ENCODE assay signal across 22 cellular contexts in genomic region chr7:21099432-21099831, GRCh38.
DNase-seq lines count a peak whose midpoint lies in the region; ATAC-seq and TF ChIP-seq lines count a peak whose summit lies in the region.
"Had no signal": no experiment of that assay in that cellular context is flagged by ENCODE, and none has a peak within 500 bp of the region (broad histone marks: within the 10 kb centered on the region; RNA-seq: fewer than 3 reads in every experiment).

No MANE protein-coding gene starts in this region.

- no peaks in the 10 kb centered on the region for H3K36me3 Mint-ChIP-seq in effector memory CD8-positive, alpha-beta T cell (ENCODE audit: insufficient read depth)
- H3K36me3 Mint-ChIP-seq: activated naive CD4-positive, alpha-beta T cell treated with anti-CD3 and anti-CD28 coated beads, Interleukin-2, amount 50 U/mL, for 24 hours; CD14-positive monocyte; stimulated activated effector memory CD8-positive, alpha-beta T cell treated with anti-CD3 and anti-CD28 coated beads, Interleukin-12 subunit alpha, Interleukin-12 subunit beta, amount 100 ng/mL, for 72 hours had no signal

- no peaks in the 10 kb centered on the region for H3K79me2 ChIP-seq in mammary epithelial cell (ENCODE audit: insufficient read depth, low read length)

- H3K4me3 ChIP-seq in GM12865 (ENCODE audit: low read depth, low read length): no peak overlapping the region
- H3K4me3 ChIP-seq in mammary epithelial cell (replicated peaks in 1 of 3; ENCODE audit: insufficient read depth in 1 of 3, low read depth in 2 of 3, low read length in 3 of 3): no peak overlapping the region
- H3K4me3 ChIP-seq: coronary artery, thoracic aorta had no signal

- H3K4me3 Mint-ChIP-seq in effector memory CD8-positive, alpha-beta T cell: no peak overlapping the region
- H3K4me3 Mint-ChIP-seq: activated CD8-positive, alpha-beta T cell treated with anti-CD3 and anti-CD28 coated beads, Interleukin-2, amount 10 ng/mL, durations not matched to agents 7 days and 5 days; activated naive CD4-positive, alpha-beta T cell treated with anti-CD3 and anti-CD28 coated beads, Interleukin-2, amount 50 U/mL, for 24 hours; activated T-cell treated with anti-CD3 and anti-CD28 coated beads, Interleukin-2, amount 50 U/mL, for 24 hours; CD14-positive monocyte; stimulated activated effector memory CD8-positive, alpha-beta T cell treated with anti-CD3 and anti-CD28 coated beads, Interleukin-12 subunit alpha, Interleukin-12 subunit beta, amount 100 ng/mL, for 72 hours had no signal

- peaks cover 17% of the 10 kb centered on the region for H3K4me1 ChIP-seq in mammary epithelial cell (ENCODE audit: insufficient read depth, low read length)

- peak; percentile 91 for ATAC-seq in GM19463 (IDR thresholded peaks at IDR 0.05; ENCODE audit: unreplicated experiment)
- ATAC-seq in HG03457 (IDR thresholded peaks at IDR 0.05; ENCODE audit: unreplicated experiment): peak; percentile 79
- ATAC-seq in effector memory CD8-positive, alpha-beta T cell (replicated peaks): no peak
- no peak for ATAC-seq in activated CD4-positive, CD25-positive, alpha-beta regulatory T cell treated with anti-CD3 and anti-CD28 coated beads, Interleukin-2, amount 50 U/mL, for 24 hours
- ATAC-seq: activated CD8-positive, alpha-beta T cell treated with anti-CD3 and anti-CD28 coated beads, Interleukin-2, amount 10 ng/mL, durations not matched to agents 7 days and 5 days; sciatic nerve; stimulated activated effector memory CD8-positive, alpha-beta T cell treated with anti-CD3 and anti-CD28 coated beads, Interleukin-12 subunit alpha, Interleukin-12 subunit beta, amount 100 ng/mL, for 72 hours had no signal

- peaks cover 3% of the 10 kb centered on the region for H3K9me3 ChIP-seq in mammary epithelial cell (replicated peaks; ENCODE audit: insufficient read depth, low read length)
- H3K9me3 ChIP-seq: thoracic aorta had no signal

- 89% methylated on average over 1 of the region's 1 CpG for whole genome bisulfite sequencing in mammary epithelial cell (ENCODE audit: low coverage, missing lambda C conversion rate)

- H3K9ac ChIP-seq in mammary epithelial cell (ENCODE audit: insufficient read depth, low read length): no peak overlapping the region

- no peaks in the 10 kb centered on the region for H3K4me1 Mint-ChIP-seq in effector memory CD8-positive, alpha-beta T cell (ENCODE audit: low read depth in 2 of 2)
- H3K4me1 Mint-ChIP-seq: activated naive CD4-positive, alpha-beta T cell treated with anti-CD3 and anti-CD28 coated beads, Interleukin-2, amount 50 U/mL, for 24 hours; CD14-positive monocyte; stimulated activated effector memory CD8-positive, alpha-beta T cell treated with anti-CD3 and anti-CD28 coated beads, Interleukin-12 subunit alpha, Interleukin-12 subunit beta, amount 100 ng/mL, for 72 hours had no signal

- H2AFZ ChIP-seq in mammary epithelial cell (ENCODE audit: low read depth, low read length): no peak overlapping the region

- in situ Hi-C loops in mammary epithelial cell (cut with MboI; ENCODE audit: low sequenced_read_pairs in 2 of 2) (no loop called here), ACHN (cut with HindIII; ENCODE audit: low pct_ligation_motif_present, low pct_unique_long_range_greater_than_20kb, low sequenced_read_pairs) (no loop called here)

- H3K27ac Mint-ChIP-seq in effector memory CD8-positive, alpha-beta T cell: no peak overlapping the region
- H3K27ac Mint-ChIP-seq: activated CD8-positive, alpha-beta T cell treated with anti-CD3 and anti-CD28 coated beads, Interleukin-2, amount 10 ng/mL, durations not matched to agents 7 days and 5 days; activated naive CD4-positive, alpha-beta T cell treated with anti-CD3 and anti-CD28 coated beads, Interleukin-2, amount 50 U/mL, for 24 hours; activated T-cell treated with anti-CD3 and anti-CD28 coated beads, Interleukin-2, amount 50 U/mL, for 24 hours; CD14-positive monocyte; stimulated activated effector memory CD8-positive, alpha-beta T cell treated with anti-CD3 and anti-CD28 coated beads, Interleukin-12 subunit alpha, Interleukin-12 subunit beta, amount 100 ng/mL, for 72 hours had no signal

- no peaks in the 10 kb centered on the region for H3K36me3 ChIP-seq in mammary epithelial cell (ENCODE audit: insufficient read depth, low read length)
- H3K36me3 ChIP-seq: thoracic aorta had no signal

- DNase-seq in GM12865 (ENCODE audit: low read depth) (peak; percentile 12), mammary epithelial cell (peak; percentile 31), iPS-NIHi11 (ENCODE audit: low spot score) (no peak), ACHN (no peak)
- DNase-seq in effector memory CD8-positive, alpha-beta T cell: no peak
- DNase-seq: activated CD8-positive, alpha-beta T cell treated with anti-CD3 and anti-CD28 coated beads, Interleukin-2, amount 10 ng/mL, durations not matched to agents 7 days and 5 days; activated T-cell treated with anti-CD3 and anti-CD28 coated beads, Interleukin-2, amount 50 U/mL, for 24 hours; DMS 273 treated with DMSO at 0.1 percent for 48 hours; foreskin melanocyte; GF-D8; hypothalamus; kidney; NCI-H146 had no signal

- no peaks in the 10 kb centered on the region for H3K9me3 Mint-ChIP-seq in effector memory CD8-positive, alpha-beta T cell
- H3K9me3 Mint-ChIP-seq: activated naive CD4-positive, alpha-beta T cell treated with anti-CD3 and anti-CD28 coated beads, Interleukin-2, amount 50 U/mL, for 24 hours; activated T-cell treated with anti-CD3 and anti-CD28 coated beads, Interleukin-2, amount 50 U/mL, for 24 hours; stimulated activated effector memory CD8-positive, alpha-beta T cell treated with anti-CD3 and anti-CD28 coated beads, Interleukin-12 subunit alpha, Interleukin-12 subunit beta, amount 100 ng/mL, for 72 hours had no signal

- no peaks in the 10 kb centered on the region for H4K20me1 ChIP-seq in mammary epithelial cell (ENCODE audit: insufficient read depth, low read length)

- no peak for TF ChIP-seq CTCF in GM12865 (IDR thresholded peaks at IDR 0.05; ENCODE audit: insufficient read depth, low read depth, low read length, missing control alignments)
- TF ChIP-seq CTCF in mammary epithelial cell (conservative IDR thresholded peaks at IDR 0.05 in 1 of 2, IDR thresholded peaks at IDR 0.05 in 1 of 2; ENCODE audit: extremely low read depth in 1 of 2, insufficient read depth in 1 of 2, low read depth in 1 of 2, low read length in 2 of 2): no peak

- peak overlapping the region; percentile 21 for H3K4me2 ChIP-seq in mammary epithelial cell (ENCODE audit: insufficient read depth, low read depth, low read length)

- peaks cover 23 to 26% of the 10 kb centered on the region in 2 donors for H3K27me3 Mint-ChIP-seq in effector memory CD8-positive, alpha-beta T cell

- intact Hi-C loops in mammary epithelial cell (cut with micrococcal nuclease): no loop called here

- H3K27ac ChIP-seq in mammary epithelial cell (ENCODE audit: insufficient read depth, low read depth, low read length): no peak overlapping the region
- H3K27ac ChIP-seq: coronary artery, thoracic aorta had no signal

- CTCF ChIA-PET in mammary epithelial cell (lab: Charles Lee; ENCODE audit: low non-redundant PET): interaction anchor here (0.6 kb wide), 1 partner anchor 155 kb away, joined by 5 read pairs; no protein-coding TSS in a partner anchor

- no peaks in the 10 kb centered on the region for H3K27me3 ChIP-seq in mammary epithelial cell (ENCODE audit: insufficient read depth, low read length)

- BruUV-seq in mammary epithelial cell (replicated peaks; lab: Mats Ljungman, UMichigan): no TSS peak

- dilution Hi-C loops in mammary epithelial cell (cut with HindIII; ENCODE audit: low sequenced_read_pairs): no loop called here

Comparison
In these comparisons a context has a peak if more than half of its experiments do, and no peak if none do; other contexts are left out.
1. DNase-seq: peak in GM12865 (single experiment) and mammary epithelial cell (single experiment); none in effector memory CD8-positive, alpha-beta T cell (0 of 3), iPS-NIHi11 (single experiment) and ACHN (single experiment).
2. ATAC-seq: peak in GM19463 (single experiment) and HG03457 (single experiment); none in effector memory CD8-positive, alpha-beta T cell (single experiment) and activated CD4-positive, CD25-positive, alpha-beta regulatory T cell treated with anti-CD3 and anti-CD28 coated beads, Interleukin-2, amount 50 U/mL, for 24 hours (0 of 2).